In genomic region chr6:142146828-142147662, GRCh38 we compare ENCODE assay signal across 1 cellular context.
TF ChIP-seq lines count a peak whose summit lies in the region.

TSS of gene NMBR (minus strand) at chr6:142147122. CDS start at chr6:142088658, 58,464 bp downstream.
TSS of gene VTA1 (plus strand) at chr6:142147263. CDS start at chr6:142147288, 25 bp downstream.

TF ChIP-seq in HepG2, 621 proteins besides CTCF, POLR2A, EP300 and RAD21 (continued from another document and continues in another):
- 0 out of 2 replicates have a peak, but pooled peaks have one; percentile 84 for TF ChIP-seq NFAT5 (CRISPR knock-in tag; IDR thresholded peaks at IDR 0.05)
- peak; percentile 92 for TF ChIP-seq ZNF772 (CRISPR knock-in tag; IDR thresholded peaks at IDR 0.05)
- TF ChIP-seq ZBED4 (CRISPR knock-in tag; IDR thresholded peaks at IDR 0.05; ENCODE audit: borderline replicate concordance), result peak; percentile 92
- peak; percentile 78; the same call in 1 of the 2 replicates for TF ChIP-seq ZNF232 (CRISPR knock-in tag; IDR thresholded peaks at IDR 0.05; ENCODE audit: borderline replicate concordance)
- TF ChIP-seq ZNF484 (CRISPR knock-in tag; IDR thresholded peaks at IDR 0.05; ENCODE audit: borderline replicate concordance, low read depth), result no peak
- TF ChIP-seq ZNF367 (CRISPR knock-in tag; IDR thresholded peaks at IDR 0.05; ENCODE audit: borderline replicate concordance), result no peak; the same call in none of the 2 replicates
- no peak for TF ChIP-seq NPAS2 (CRISPR knock-in tag; IDR thresholded peaks at IDR 0.05; ENCODE audit: borderline replicate concordance)
- TF ChIP-seq ZNF121 (CRISPR knock-in tag; IDR thresholded peaks at IDR 0.05), result peak; percentile 51; the same call in 1 of the 2 replicates
- peak; percentile 69; the same call in 1 of the 2 replicates for TF ChIP-seq ZNF724P (CRISPR knock-in tag; IDR thresholded peaks at IDR 0.05; ENCODE audit: borderline replicate concordance)
- peak; percentile 89; the same call in 1 of the 2 replicates for TF ChIP-seq IRF9 (CRISPR knock-in tag; IDR thresholded peaks at IDR 0.05; ENCODE audit: borderline replicate concordance)
- no peak for TF ChIP-seq ARNT (IDR thresholded peaks at IDR 0.05)
- TF ChIP-seq TCF12 (IDR thresholded peaks at IDR 0.05), result no peak
- TF ChIP-seq TCF12 (CRISPR knock-in tag; IDR thresholded peaks at IDR 0.05), result peak; percentile 36
- TF ChIP-seq SOX13 (IDR thresholded peaks at IDR 0.05), result peak; percentile 13; the same call in 1 of the 2 replicates
- peak in 1 of 2 experiments; percentile 72; a peak in 2 of 4 replicates for TF ChIP-seq SOX13 (CRISPR knock-in tag; conservative IDR thresholded peaks at IDR 0.05 in 1 of 2, IDR thresholded peaks at IDR 0.05 in 1 of 2)
- TF ChIP-seq CBX5 (CRISPR knock-in tag; IDR thresholded peaks at IDR 0.05; ENCODE audit: borderline replicate concordance), result peak; percentile 99
- TF ChIP-seq ZNF136 (CRISPR knock-in tag; IDR thresholded peaks at IDR 0.05; ENCODE audit: low read depth), result peak; percentile 67; the same call in 1 of the 2 replicates
- peak; percentile 88 for TF ChIP-seq SMC3 (IDR thresholded peaks at IDR 0.05; ENCODE audit: low read length)
- TF ChIP-seq POLR2G (IDR thresholded peaks at IDR 0.05; ENCODE audit: low read depth, low read length), result peak; percentile 97
- TF ChIP-seq SOX6 (IDR thresholded peaks at IDR 0.05), result no peak
- TF ChIP-seq SOX6 (CRISPR knock-in tag; IDR thresholded peaks at IDR 0.05), result peak; percentile 90
- TF ChIP-seq CEBPZ (IDR thresholded peaks at IDR 0.05; ENCODE audit: low read length), result no peak
- TF ChIP-seq NR2F6 (IDR thresholded peaks at IDR 0.05), result peak; percentile 34
- TF ChIP-seq NR2F6 (CRISPR knock-in tag; IDR thresholded peaks at IDR 0.05), result peak; percentile 82; the same call in 1 of the 2 replicates
- TF ChIP-seq TBP (CRISPR knock-in tag; IDR thresholded peaks at IDR 0.05), result no peak
- peak; percentile 99 for TF ChIP-seq TARDBP (CRISPR knock-in tag; IDR thresholded peaks at IDR 0.05)
- peak; percentile 69 for TF ChIP-seq ZNF557 (CRISPR knock-in tag; IDR thresholded peaks at IDR 0.05)
- no peak for TF ChIP-seq ZFAT (CRISPR knock-in tag; conservative IDR thresholded peaks at IDR 0.05)
- no peak for TF ChIP-seq DMTF1 (CRISPR knock-in tag; IDR thresholded peaks at IDR 0.05)
- TF ChIP-seq ZNF576 (CRISPR knock-in tag; IDR thresholded peaks at IDR 0.05), result 0 out of 2 replicates have a peak, but pooled peaks have one; percentile 55
- peak; percentile 99 for TF ChIP-seq SMAD3 (CRISPR knock-in tag; IDR thresholded peaks at IDR 0.05)
- no peak for TF ChIP-seq MED8 (CRISPR knock-in tag; IDR thresholded peaks at IDR 0.05; ENCODE audit: insufficient replicate concordance)
- peak; percentile 99 for TF ChIP-seq ZNF713 (CRISPR knock-in tag; IDR thresholded peaks at IDR 0.05)
- TF ChIP-seq ZFP91 (CRISPR knock-in tag; IDR thresholded peaks at IDR 0.05; ENCODE audit: borderline replicate concordance), result peak; percentile 98
- peak; percentile 8 for TF ChIP-seq SKI (IDR thresholded peaks at IDR 0.05; ENCODE audit: partially characterized antibody)
- peak; percentile 90 for TF ChIP-seq THAP7 (CRISPR knock-in tag; IDR thresholded peaks at IDR 0.05)
- TF ChIP-seq PATZ1 (CRISPR knock-in tag; IDR thresholded peaks at IDR 0.05), result peak; percentile 84
- TF ChIP-seq BATF2 (CRISPR knock-in tag; IDR thresholded peaks at IDR 0.05), result no peak
